26 cellular contexts compared by ENCODE assay signal in the genomic region with DNA sequence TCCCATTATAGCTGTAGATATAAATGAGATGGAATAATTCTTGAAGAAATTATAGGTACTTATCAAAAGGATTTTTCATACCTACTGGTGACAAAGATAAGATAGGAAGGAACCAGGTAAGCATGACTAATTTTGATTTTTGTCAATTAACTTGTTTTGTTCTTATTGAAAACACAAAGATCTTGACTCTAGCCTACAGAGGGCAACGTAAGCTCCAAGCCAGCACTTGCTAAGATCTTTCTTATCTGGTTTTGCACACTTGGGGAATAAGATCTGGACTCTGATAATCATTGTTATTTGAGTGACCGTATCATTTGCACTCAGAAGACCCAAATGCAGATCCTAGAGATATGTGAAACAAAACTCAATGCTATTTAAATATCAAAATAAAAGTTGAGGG.
DNase-seq lines count a peak whose midpoint lies in the region; ATAC-seq and TF ChIP-seq lines count a peak whose summit lies in the region.
"Had no signal": no experiment of that assay in that cellular context is flagged by ENCODE, and none has a peak within 500 bp of the region (broad histone marks: within the 10 kb centered on the region; RNA-seq: fewer than 3 reads in every experiment).

No MANE protein-coding gene starts in this region.

- TF ChIP-seq CTCF in AG09319 (IDR thresholded peaks at IDR 0.05; ENCODE audit: low read depth, low read length) = peak; percentile 9
- TF ChIP-seq CTCF in PC-3 (conservative IDR thresholded peaks at IDR 0.05; ENCODE audit: low read depth, low read length) = peak; percentile 36; the same call in 1 of the 2 replicates
- peak; percentile 56 for TF ChIP-seq CTCF in choroid plexus epithelial cell (conservative IDR thresholded peaks at IDR 0.05; ENCODE audit: low read depth, low read length)
- TF ChIP-seq CTCF in hepatocyte (IDR thresholded peaks at IDR 0.05; ENCODE audit: poor library complexity) = peak; percentile 6

- BruUV-seq in PC-3 (replicated peaks; lab: Mats Ljungman, UMichigan) = no TSS peak

- H2AFZ ChIP-seq in PC-3 (ENCODE audit: low read length) (no peak overlapping the region), hepatocyte (no peak overlapping the region)

- H3K27ac ChIP-seq in PC-3 (ENCODE audit: low read length) = no peak overlapping the region
- no peak overlapping the region for H3K27ac ChIP-seq in hepatocyte
- H3K27ac ChIP-seq: pancreas, upper lobe of right lung had no signal

- no peak overlapping the region for H3K4me3 ChIP-seq in PC-3 (ENCODE audit: low read length)
- H3K4me3 ChIP-seq in choroid plexus epithelial cell (ENCODE audit: low read depth, low read length) = no peak overlapping the region
- no peak overlapping the region for H3K4me3 ChIP-seq in hepatocyte
- H3K4me3 ChIP-seq: K562, pancreas, upper lobe of right lung had no signal

- WGBS in hepatocyte (ENCODE audit: low lambda C conversion rate, missing lambda C conversion rate) = 62% methylated on average over 2 of the region's 2 CpGs

- H3K36me3 ChIP-seq in PC-3 (ENCODE audit: low read depth, low read length) = no peaks in the 10 kb centered on the region
- H3K36me3 ChIP-seq in hepatocyte (replicated peaks; ENCODE audit: insufficient read depth, low read depth) = no peaks in the 10 kb centered on the region
- H3K36me3 ChIP-seq: pancreas, upper lobe of right lung had no signal

- ATAC-seq in PC-3 = no peak
- no peak for ATAC-seq in HG03460 (IDR thresholded peaks at IDR 0.05; ENCODE audit: unreplicated experiment)
- ATAC-seq in HG02884 (IDR thresholded peaks at IDR 0.05; ENCODE audit: unreplicated experiment) = no peak
- ATAC-seq: activated CD4-positive, alpha-beta T cell treated with anti-CD3 and anti-CD28 coated beads for 36 hours; activated T-cell treated with anti-CD3 and anti-CD28 coated beads, Interleukin-2, amount 50 U/mL, for 4 hours; K562; left cardiac atrium; pancreas; Right ventricle myocardium inferior; T-cell; upper lobe of right lung had no signal

- DNase-seq in AG09319 (ENCODE audit: extremely low read depth, low read depth) (no peak), PC-3 (peak; percentile 6), choroid plexus epithelial cell (ENCODE audit: low read depth) (peak; percentile 44), hepatocyte (ENCODE audit: low spot score) (no peak), ACHN (no peak), posterior cingulate gyrus (no peak)
- DNase-seq: activated CD4-positive, alpha-beta T cell treated with anti-CD3 and anti-CD28 coated beads for 36 hours; activated naive CD4-positive, alpha-beta T cell; activated T-cell treated with anti-CD3 and anti-CD28 coated beads, Interleukin-2, amount 50 U/mL, for 4 hours; amniotic stem cell; DMS79; glutamatergic neuron; H9; left cardiac atrium; mesenchymal stem cell; naive B cell; NCI-H146; NCI-H510A treated with DMSO at 0.1 percent for 48 hours; pancreas; substantia nigra; T-cell; upper lobe of right lung had no signal

- no peaks in the 10 kb centered on the region for H3F3A ChIP-seq in PC-3 (ENCODE audit: low read length, unreplicated experiment)

- no peak overlapping the region for H3K4me2 ChIP-seq in PC-3 (ENCODE audit: low read length)
- no peak overlapping the region for H3K4me2 ChIP-seq in hepatocyte

- in situ Hi-C loops in ACHN (cut with HindIII; ENCODE audit: low pct_ligation_motif_present, low pct_unique_long_range_greater_than_20kb, low sequenced_read_pairs) = no loop called here

- intact Hi-C loops in PC-3 (cut with micrococcal nuclease) = loop anchor here (10.0 kb wide), 2 partner anchors 676 to 766 kb away; no protein-coding TSS in a partner anchor
- intact Hi-C loops in posterior cingulate gyrus (cut with DNase I) = no loop called here

- POLR2A ChIA-PET in PC-3 (lab: Charles Lee; ENCODE audit: unreplicated experiment) = no interaction called here

- CTCF ChIA-PET in PC-3 (lab: Charles Lee) = no interaction called here

- H4K20me1 ChIP-seq in PC-3 (ENCODE audit: low read length) = no peaks in the 10 kb centered on the region
- no peaks in the 10 kb centered on the region for H4K20me1 ChIP-seq in hepatocyte (ENCODE audit: insufficient read depth, poor library complexity, severe bottlenecking)

- H3K9me2 ChIP-seq in PC-3 (replicated peaks; ENCODE audit: low read length) (no peaks in the 10 kb centered on the region), hepatocyte (replicated peaks; ENCODE audit: insufficient read depth) (no peaks in the 10 kb centered on the region)

- H3K79me2 ChIP-seq in PC-3 (ENCODE audit: low read length) = no peaks in the 10 kb centered on the region
- no peaks in the 10 kb centered on the region for H3K79me2 ChIP-seq in hepatocyte

- no peak overlapping the region for H3K9ac ChIP-seq in PC-3 (ENCODE audit: low read length)

- H3K27me3 ChIP-seq in PC-3 (ENCODE audit: low read length) = no peaks in the 10 kb centered on the region
- H3K27me3 ChIP-seq in hepatocyte = no peaks in the 10 kb centered on the region
- H3K27me3 ChIP-seq: pancreas, upper lobe of right lung had no signal

- H3K9me3 ChIP-seq in PC-3 (ENCODE audit: low read length) = no peaks in the 10 kb centered on the region
- no peaks in the 10 kb centered on the region for H3K9me3 ChIP-seq in hepatocyte (ENCODE audit: low read depth)
- H3K9me3 ChIP-seq: pancreas, upper lobe of right lung had no signal

- H3K4me1 ChIP-seq in PC-3 (ENCODE audit: insufficient read depth, low read length) = peaks cover 11% of the 10 kb centered on the region
- H3K4me1 ChIP-seq in hepatocyte (ENCODE audit: insufficient read depth) = no peaks in the 10 kb centered on the region
- H3K4me1 ChIP-seq: pancreas, upper lobe of right lung had no signal

Comparison
In these comparisons a context has a peak if more than half of its experiments do, and no peak if none do; other contexts are left out.
1. DNase-seq: peak in PC-3 (single experiment) and choroid plexus epithelial cell (single experiment); none in AG09319 (single experiment), hepatocyte (single experiment), ACHN (single experiment) and posterior cingulate gyrus (0 of 10).
2. CTCF ChIP-seq: peak in every context shown above with its lines; median percentile 56 in choroid plexus epithelial cell; 36 in PC-3; 9 in AG09319; 6 in hepatocyte.